ENCODE assay signal across 1 cellular context in genomic region chr5:133569347-133569746, GRCh38.
TF ChIP-seq lines count a peak whose summit lies in the region.

No MANE protein-coding gene starts in this region.

TF ChIP-seq in K562, 482 proteins besides CTCF, POLR2A, EP300 and RAD21:
- TF ChIP-seq KLF16 (IDR thresholded peaks at IDR 0.05) (no peak), ATF3 (IDR thresholded peaks at IDR 0.05) (peak; percentile 68), ATF3 (CRISPR knock-in tag; conservative IDR thresholded peaks at IDR 0.05) (no peak), ZNF77 (CRISPR knock-in tag; IDR thresholded peaks at IDR 0.05) (no peak), PPARD (CRISPR knock-in tag; IDR thresholded peaks at IDR 0.05) (no peak), MYC (IDR thresholded peaks at IDR 0.05; ENCODE audit: low read depth, low read length) (no peak), MYC (CRISPR knock-in tag; IDR thresholded peaks at IDR 0.05; ENCODE audit: borderline replicate concordance, low read depth) (no peak), E2F5 (CRISPR knock-in tag; IDR thresholded peaks at IDR 0.05) (no peak), TRIM25 (IDR thresholded peaks at IDR 0.05; ENCODE audit: borderline replicate concordance) (no peak), CEBPG (CRISPR knock-in tag; IDR thresholded peaks at IDR 0.05) (no peak), CEBPG (tag; conservative IDR thresholded peaks at IDR 0.05 in 1 of 2, IDR thresholded peaks at IDR 0.05 in 1 of 2) (0 out of 4 replicates have a peak, but pooled peaks of 1 of the 2 experiments have one; percentile 33), SRSF9 (IDR thresholded peaks at IDR 0.05; ENCODE audit: borderline replicate concordance, low read depth, low read length) (no peak), MAX (CRISPR knock-in tag; IDR thresholded peaks at IDR 0.05) (no peak)
